1 cellular context compared by ENCODE assay signal in the genomic region with DNA sequence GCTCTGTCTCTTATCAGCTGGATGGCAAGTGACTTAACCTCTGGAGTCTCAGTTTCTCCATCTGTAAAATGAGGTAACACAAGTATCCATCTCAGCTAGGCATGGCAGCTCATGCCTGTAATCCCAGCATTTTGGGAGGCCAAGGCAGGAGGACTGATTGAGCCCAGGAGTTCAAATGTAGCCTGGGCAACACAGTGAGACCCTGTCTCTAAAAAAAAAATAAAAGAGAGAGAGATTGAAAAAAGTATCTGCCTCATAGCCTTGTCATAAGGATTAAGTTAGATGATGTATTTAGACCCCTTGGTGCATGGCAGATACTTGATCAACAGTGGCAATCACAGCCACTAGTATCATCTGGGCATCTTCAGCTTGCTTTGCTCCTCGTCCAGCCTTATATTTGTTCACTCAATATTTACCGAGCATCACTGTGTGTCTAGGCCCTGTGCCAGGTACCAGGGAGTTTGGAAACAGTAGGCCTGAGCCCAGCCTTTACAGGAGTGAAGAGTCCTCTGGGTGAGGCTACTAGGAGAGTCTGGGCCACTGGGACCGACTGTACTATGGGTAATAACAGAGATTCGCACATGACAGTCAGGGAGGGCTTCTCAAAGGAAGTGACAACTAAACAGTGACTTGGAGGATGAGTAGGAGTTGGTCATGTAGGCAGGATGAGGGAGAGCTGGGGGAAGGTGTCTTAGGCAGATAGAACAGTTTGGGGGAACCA.
TF ChIP-seq lines count a peak whose summit lies in the region.

No MANE protein-coding gene starts in this region.

TF ChIP-seq in K562, 482 proteins besides CTCF, POLR2A, EP300 and RAD21 (continued from another document):
- TF ChIP-seq NEUROD1 (IDR thresholded peaks at IDR 0.05; ENCODE audit: borderline replicate concordance, low read depth, low read length, partially characterized antibody) (no peak), MCM3 (IDR thresholded peaks at IDR 0.05) (no peak), BCL6 (CRISPR knock-in tag; IDR thresholded peaks at IDR 0.05) (no peak), SRF (CRISPR knock-in tag; IDR thresholded peaks at IDR 0.05) (no peak), CBFA2T3 (IDR thresholded peaks at IDR 0.05) (peak; percentile 45), STAT5B (CRISPR knock-in tag; IDR thresholded peaks at IDR 0.05) (no peak)
- TF ChIP-seq, protein P1, sequence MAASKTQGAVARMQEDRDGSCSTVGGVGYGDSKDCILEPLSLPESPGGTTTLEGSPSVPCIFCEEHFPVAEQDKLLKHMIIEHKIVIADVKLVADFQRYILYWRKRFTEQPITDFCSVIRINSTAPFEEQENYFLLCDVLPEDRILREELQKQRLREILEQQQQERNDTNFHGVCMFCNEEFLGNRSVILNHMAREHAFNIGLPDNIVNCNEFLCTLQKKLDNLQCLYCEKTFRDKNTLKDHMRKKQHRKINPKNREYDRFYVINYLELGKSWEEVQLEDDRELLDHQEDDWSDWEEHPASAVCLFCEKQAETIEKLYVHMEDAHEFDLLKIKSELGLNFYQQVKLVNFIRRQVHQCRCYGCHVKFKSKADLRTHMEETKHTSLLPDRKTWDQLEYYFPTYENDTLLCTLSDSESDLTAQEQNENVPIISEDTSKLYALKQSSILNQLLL (CRISPR knock-in tag; IDR thresholded peaks at IDR 0.05; ENCODE audit: borderline replicate concordance), result no peak
TF ChIP-seq in K562: peak in this region for 1.
